ENCODE assay signal across 20 cellular contexts in genomic region chr17:67912656-67913055, GRCh38.
A peak's percentile ranks its signal among the peaks of the same experiment; 100 is the strongest.
DNase-seq lines count a peak whose midpoint lies in the region; ATAC-seq, FAIRE-seq and TF ChIP-seq lines count a peak whose summit lies in the region.
"Had no signal": no experiment of that assay in that cellular context is flagged by ENCODE, and none has a peak within 500 bp of the region (broad histone marks: within the 10 kb centered on the region; RNA-seq: fewer than 3 reads in every experiment).

No MANE protein-coding gene starts in this region.

- no peak for ATAC-seq in activated B cell treated with CpG ODN at 0.5 μM for 24 hours (ENCODE audit: low read depth)
- ATAC-seq in HG02852 (IDR thresholded peaks at IDR 0.05; ENCODE audit: unreplicated experiment): no peak
- ATAC-seq: heart left ventricle had no signal

- TF ChIP-seq CTCF in activated B cell treated with CpG ODN at 0.5 μM for 24 hours (IDR thresholded peaks at IDR 0.05): no peak
- TF ChIP-seq CTCF in bronchial epithelial cell (IDR thresholded peaks at IDR 0.05; ENCODE audit: insufficient read depth, low read length, severe bottlenecking): no peak

- H3K27me3 ChIP-seq in bronchial epithelial cell (ENCODE audit: control insufficient read depth, insufficient read depth, low read length): no peaks in the 10 kb centered on the region
- H3K27me3 ChIP-seq: heart left ventricle, MG63 had no signal

- peak overlapping the region; percentile 43 for H3K27ac Mint-ChIP-seq in activated naive CD4-positive, alpha-beta T cell treated with anti-CD3 and anti-CD28 coated beads, Interleukin-2, amount 50 U/mL, for 24 hours
- no peak overlapping the region for H3K27ac Mint-ChIP-seq in activated naive CD4-positive, alpha-beta T cell treated with anti-CD3 and anti-CD28 coated beads, Interleukin-2, amount 10 ng/mL, durations not matched to agents 7 days and 5 days
- H3K27ac Mint-ChIP-seq in activated B cell treated with CpG ODN at 0.5 μM for 24 hours: peak overlapping the region; percentile 12

- no peaks in the 10 kb centered on the region for H3K27me3 Mint-ChIP-seq in activated naive CD4-positive, alpha-beta T cell treated with anti-CD3 and anti-CD28 coated beads, Interleukin-2, amount 50 U/mL, for 24 hours
- H3K27me3 Mint-ChIP-seq in activated naive CD4-positive, alpha-beta T cell treated with anti-CD3 and anti-CD28 coated beads, Interleukin-2, amount 10 ng/mL, durations not matched to agents 7 days and 5 days: no peaks in the 10 kb centered on the region
- no peaks in the 10 kb centered on the region for H3K27me3 Mint-ChIP-seq in activated B cell treated with CpG ODN at 0.5 μM for 24 hours

- H3K27ac ChIP-seq in substantia nigra (ENCODE audit: low read depth, low read length, poor library complexity, severe bottlenecking): no peak overlapping the region
- H3K27ac ChIP-seq: heart left ventricle had no signal

- H3K9me3 Mint-ChIP-seq in activated naive CD4-positive, alpha-beta T cell treated with anti-CD3 and anti-CD28 coated beads, Interleukin-2, amount 50 U/mL, for 24 hours: no peaks in the 10 kb centered on the region
- H3K9me3 Mint-ChIP-seq in activated naive CD4-positive, alpha-beta T cell treated with anti-CD3 and anti-CD28 coated beads, Interleukin-2, amount 10 ng/mL, durations not matched to agents 7 days and 5 days: no peaks in the 10 kb centered on the region
- no peaks in the 10 kb centered on the region for H3K9me3 Mint-ChIP-seq in activated B cell treated with CpG ODN at 0.5 μM for 24 hours
- H3K9me3 Mint-ChIP-seq: CD14-positive monocyte had no signal

- H3K4me3 ChIP-seq in bronchial epithelial cell (ENCODE audit: low read depth, low read length): no peak overlapping the region
- H3K4me3 ChIP-seq: heart left ventricle, MG63, SK-N-MC had no signal

- H3K4me3 Mint-ChIP-seq in activated naive CD4-positive, alpha-beta T cell treated with anti-CD3 and anti-CD28 coated beads, Interleukin-2, amount 50 U/mL, for 24 hours: no peak overlapping the region
- no peak overlapping the region for H3K4me3 Mint-ChIP-seq in activated naive CD4-positive, alpha-beta T cell treated with anti-CD3 and anti-CD28 coated beads, Interleukin-2, amount 10 ng/mL, durations not matched to agents 7 days and 5 days
- no peak overlapping the region for H3K4me3 Mint-ChIP-seq in activated B cell treated with CpG ODN at 0.5 μM for 24 hours
- H3K4me3 Mint-ChIP-seq: CD14-positive monocyte had no signal

- intact Hi-C loops in activated B cell treated with CpG ODN at 0.5 μM for 24 hours (cut with micrococcal nuclease): no loop called here

- FAIRE-seq in bronchial epithelial cell (lab: Jason Lieb, UNC): peak; percentile 50
- FAIRE-seq: colon had no signal

- DNase-seq in activated naive CD4-positive, alpha-beta T cell treated with anti-CD3 and anti-CD28 coated beads, Interleukin-2, amount 10 ng/mL, durations not matched to agents 7 days and 5 days: no peak
- DNase-seq in activated B cell treated with CpG ODN at 0.5 μM for 24 hours (no peak), bronchial epithelial cell (ENCODE audit: low read depth) (no peak), substantia nigra (lab: John Stamatoyannopoulos, UW) (no peak)
- peak; percentile 5 for DNase-seq in stimulated activated CD8-positive, alpha-beta memory T cell treated with anti-CD3 and anti-CD28 coated beads, Interleukin-7, amount 100 ng/mL, for 48 hours (ENCODE audit: extremely low read depth in 1 of 2, low read depth in 1 of 2)
- DNase-seq: effector CD8-positive, alpha-beta T cell; EL; erythroblast; heart left ventricle; MG63; NCI-H1436; NCI-H2107; NCI-H446; stimulated activated CD4-positive, alpha-beta T cell treated with anti-CD3 and anti-CD28 coated beads, Interleukin-4, amount 100 ng/mL, for 24 hours; trophoblast cell had no signal

- CTCF ChIA-PET in activated naive CD4-positive, alpha-beta T cell treated with anti-CD3 and anti-CD28 coated beads, Interleukin-2, amount 10 ng/mL, durations not matched to agents 7 days and 5 days (lab: Charles Lee): no interaction called here
- CTCF ChIA-PET in activated B cell treated with CpG ODN at 0.5 μM for 24 hours (lab: Charles Lee): interaction anchor here (0.8 kb wide), 1 partner anchor 51 kb away, joined by 3 read pairs; no protein-coding TSS in a partner anchor

- H3K4me1 Mint-ChIP-seq in activated naive CD4-positive, alpha-beta T cell treated with anti-CD3 and anti-CD28 coated beads, Interleukin-2, amount 50 U/mL, for 24 hours: peaks cover 27% of the 10 kb centered on the region
- H3K4me1 Mint-ChIP-seq in activated naive CD4-positive, alpha-beta T cell treated with anti-CD3 and anti-CD28 coated beads, Interleukin-2, amount 10 ng/mL, durations not matched to agents 7 days and 5 days: no peaks in the 10 kb centered on the region
- no peaks in the 10 kb centered on the region for H3K4me1 Mint-ChIP-seq in activated B cell treated with CpG ODN at 0.5 μM for 24 hours
- H3K4me1 Mint-ChIP-seq: CD14-positive monocyte had no signal

- H3K36me3 ChIP-seq in bronchial epithelial cell (ENCODE audit: control insufficient read depth, insufficient read depth, low read length): peaks cover 5% of the 10 kb centered on the region

- H3K36me3 Mint-ChIP-seq in activated naive CD4-positive, alpha-beta T cell treated with anti-CD3 and anti-CD28 coated beads, Interleukin-2, amount 50 U/mL, for 24 hours: peaks cover 19% of the 10 kb centered on the region
- peaks cover 50% of the 10 kb centered on the region for H3K36me3 Mint-ChIP-seq in activated naive CD4-positive, alpha-beta T cell treated with anti-CD3 and anti-CD28 coated beads, Interleukin-2, amount 10 ng/mL, durations not matched to agents 7 days and 5 days
- H3K36me3 Mint-ChIP-seq in activated B cell treated with CpG ODN at 0.5 μM for 24 hours (ENCODE audit: low read depth): peaks cover 81% of the 10 kb centered on the region

- POLR2A ChIA-PET in activated B cell treated with CpG ODN at 0.5 μM for 24 hours (lab: Charles Lee): no interaction called here

Comparison
In these comparisons a context has a peak if more than half of its experiments do, and no peak if none do; other contexts are left out.
1. DNase-seq: peak in stimulated activated CD8-positive, alpha-beta memory T cell treated with anti-CD3 and anti-CD28 coated beads, Interleukin-7, amount 100 ng/mL, for 48 hours (2 of 2); none in activated naive CD4-positive, alpha-beta T cell treated with anti-CD3 and anti-CD28 coated beads, Interleukin-2, amount 10 ng/mL, durations not matched to agents 7 days and 5 days (single experiment), activated B cell treated with CpG ODN at 0.5 μM for 24 hours (single experiment), bronchial epithelial cell (single experiment) and substantia nigra (0 of 49).